ENCODE assay signal across 8 cellular contexts in the genomic region with DNA sequence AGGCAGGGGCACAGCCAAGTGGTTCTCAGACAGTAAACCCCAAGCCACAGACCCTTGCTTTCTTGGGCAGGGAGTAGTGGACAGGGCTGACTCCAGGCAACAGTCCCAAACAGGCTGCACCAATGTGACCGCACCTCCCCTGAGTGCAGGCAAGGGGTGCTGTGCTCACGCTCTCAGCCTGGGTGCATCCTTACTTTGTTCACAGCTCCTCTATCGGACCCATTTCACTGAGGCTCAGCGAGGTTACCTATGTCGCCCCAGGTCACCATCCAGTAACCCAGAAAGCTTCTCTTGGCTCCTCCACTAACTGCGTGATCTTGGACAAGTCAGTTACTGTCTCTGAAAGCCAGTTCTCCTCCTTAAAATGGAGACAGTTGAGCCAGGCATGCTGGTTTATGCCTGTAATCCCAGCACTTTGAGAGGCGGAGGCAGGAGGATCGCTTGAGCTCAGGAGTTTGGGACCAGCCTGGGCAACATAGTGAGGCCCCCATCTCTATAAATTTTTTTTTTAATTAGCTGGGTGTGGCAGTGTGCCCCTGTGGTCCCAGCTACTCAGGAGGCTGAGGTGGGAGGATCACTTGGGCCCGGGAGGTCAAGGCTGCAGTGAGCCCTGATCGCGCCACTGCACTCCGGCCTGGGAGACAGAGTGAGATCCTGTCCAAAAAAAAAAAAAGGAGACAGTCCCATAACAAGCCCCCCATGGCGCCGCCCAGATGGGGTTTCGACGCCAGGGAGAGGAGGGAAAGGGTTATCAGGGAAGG. TPM values are rescaled to one million over a fixed set of nuclear protein-coding genes. Genes with fewer than 3 reads are reported as not detected.
DNase-seq lines count a peak whose midpoint lies in the region; ATAC-seq and TF ChIP-seq lines count a peak whose summit lies in the region.

No MANE protein-coding gene starts in this region.

- no peak overlapping the region for H2BK20ac ChIP-seq in IMR-90 (ENCODE audit: low read depth, low read length)

- peak overlapping the region; percentile 74; the same call in 1 of the 2 replicates for H3K27ac ChIP-seq in IMR-90 (ENCODE audit: insufficient read depth, low read length)
- H3K27ac ChIP-seq in muscle layer of colon (ENCODE audit: low read depth, low read length) = peak overlapping the region; percentile 76

- dilution Hi-C loops in IMR-90 (cut with HindIII; ENCODE audit: low sequenced_read_pairs, unreplicated experiment) = no loop called here

- peaks cover 0 to 13% of the 10 kb centered on the region in 2 experiments; a peak in 2 of 4 replicates for H3K79me1 ChIP-seq in IMR-90 (ENCODE audit: low read depth in 1 of 2, low read length in 2 of 2)

- H2AK5ac ChIP-seq in IMR-90 (ENCODE audit: low read depth, low read length) = peak overlapping the region; percentile 1; the same call in 1 of the 2 replicates

- H2BK15ac ChIP-seq in IMR-90 (ENCODE audit: low read depth, low read length) = no peak overlapping the region

- in situ Hi-C loops in IMR-90 (cut with MboI; ENCODE audit: low sequenced_read_pairs) = no loop called here

- POLR2A ChIA-PET in AG04449 (lab: Yijun Ruan, JAX) (interaction anchor here (0.9 to 1.0 kb wide), 2 partner anchors 13 to 34 kb away, joined by 3 to 4 read pairs; no protein-coding TSS in a partner anchor), IMR-90 (lab: Charles Lee; ENCODE audit: unreplicated experiment) (no interaction called here)

- peak overlapping the region; percentile 99 for H3K4me2 ChIP-seq in IMR-90 (ENCODE audit: low read depth, low read length)

- H2BK120ac ChIP-seq in IMR-90 (ENCODE audit: low read depth, low read length) = no peak overlapping the region

- intact Hi-C loops in IMR-90 (cut with micrococcal nuclease) = no loop called here
- intact Hi-C loops in head of caudate nucleus (cut with DNase I) = no loop called here

- peak overlapping the region; percentile 61; the same call in 1 of the 2 replicates for H3K18ac ChIP-seq in IMR-90 (ENCODE audit: low read depth, low read length)

- ATAC-seq in IMR-90 (ENCODE audit: low read depth) (no peak), HG03139 (IDR thresholded peaks at IDR 0.05; ENCODE audit: unreplicated experiment) (no peak)

- TF ChIP-seq CTCF in AG04449 (IDR thresholded peaks at IDR 0.05; ENCODE audit: insufficient read depth, low read length, missing control alignments) (no peak), IMR-90 (conservative IDR thresholded peaks at IDR 0.05; ENCODE audit: low read depth, low read length) (no peak), cardiac fibroblast (IDR thresholded peaks at IDR 0.05; ENCODE audit: low read depth, low read length) (no peak), GM10266 (IDR thresholded peaks at IDR 0.05; ENCODE audit: control insufficient read depth, insufficient read depth, low read depth, missing control alignments) (no peak)

- CTCF ChIA-PET in AG04449 (lab: Yijun Ruan, JAX) = interaction anchor here (1.2 to 1.6 kb wide), 2 partner anchors 28 to 242 kb away, joined by 3 to 5 read pairs; no protein-coding TSS in a partner anchor
- CTCF ChIA-PET in IMR-90 (lab: Yijun Ruan, JAX) = no interaction called here

- H4K20me1 ChIP-seq in IMR-90 (ENCODE audit: insufficient read depth, low read length) = no peaks in the 10 kb centered on the region

- H3K4me1 ChIP-seq in IMR-90 (ENCODE audit: control insufficient read depth, insufficient read depth, low read length) = peaks cover 8% of the 10 kb centered on the region; the same call in 1 of the 2 replicates
- peaks cover 7% of the 10 kb centered on the region for H3K4me1 ChIP-seq in muscle layer of colon (ENCODE audit: insufficient read depth, low read length)

- peak overlapping the region; percentile 100 for H2AFZ ChIP-seq in IMR-90 (replicated peaks; ENCODE audit: low read length, poor library complexity)

- H4K5ac ChIP-seq in IMR-90 (ENCODE audit: low read depth, low read length) = peak overlapping the region; percentile 88

- no peak for TF ChIP-seq POLR2A in IMR-90 (IDR thresholded peaks at IDR 0.05; ENCODE audit: low read depth, low read length)

- H3K36me3 ChIP-seq in IMR-90 (ENCODE audit: control insufficient read depth, insufficient read depth, low read length) (peaks cover 9% of the 10 kb centered on the region), muscle layer of colon (ENCODE audit: insufficient read depth, low read length) (peaks cover 11% of the 10 kb centered on the region)

- H3K9me1 ChIP-seq in IMR-90 (ENCODE audit: insufficient read depth, low read length) = no peaks in the 10 kb centered on the region; the same call in 1 of the 2 replicates

- H2AK9ac ChIP-seq in IMR-90 (replicated peaks; ENCODE audit: low read depth, low read length, poor library complexity) = peak overlapping the region; percentile 44

- BruUV-seq in IMR-90 (replicated peaks; lab: Mats Ljungman, UMichigan) = no TSS peak

- H3K4me3 ChIP-seq in AG04449 (ENCODE audit: low read depth, low read length) (peak overlapping the region; percentile 96), IMR-90 (ENCODE audit: insufficient read depth, low read depth, low read length) (peak overlapping the region; percentile 67), cardiac fibroblast (replicated peaks in 1 of 2; ENCODE audit: low read depth in 2 of 2, low read length in 2 of 2) (peak overlapping the region; percentile 51 to 99), muscle layer of colon (ENCODE audit: low read depth in 1 of 2, low read length in 2 of 2) (peak overlapping the region; percentile 85 to 88)

- H2BK5ac ChIP-seq in IMR-90 (ENCODE audit: low read depth, low read length, poor library complexity, severe bottlenecking) = no peak overlapping the region

- H3K14ac ChIP-seq in IMR-90 (replicated peaks; ENCODE audit: low read depth, low read length) = no peak overlapping the region

- H3K9me3 ChIP-seq in IMR-90 (ENCODE audit: control insufficient read depth, insufficient read depth, low read length) (peaks cover 5% of the 10 kb centered on the region), muscle layer of colon (ENCODE audit: low read length) (no peaks in the 10 kb centered on the region)

- H3K23ac ChIP-seq in IMR-90 (ENCODE audit: low read depth, low read length) = 0 out of 2 replicates have a peak overlapping the region, but pooled peaks have one; percentile 16

- DNase-seq in AG04449 (ENCODE audit: low read depth, low spot score) (no peak), IMR-90 (no peak), cardiac fibroblast (ENCODE audit: low read depth in 2 of 2) (no peak), GM10266 (ENCODE audit: extremely low spot score) (no peak), head of caudate nucleus (no peak)
- no peak for DNase-seq in stimulated activated CD4-positive, alpha-beta T cell treated with anti-CD3 and anti-CD28 coated beads, Interleukin-4, amount 100 ng/mL, for 1 hour

- no peak overlapping the region for H4K91ac ChIP-seq in IMR-90 (ENCODE audit: insufficient read depth, low read depth, low read length)

- H3K9ac ChIP-seq in IMR-90 (ENCODE audit: low read depth, low read length) = peak overlapping the region; percentile 88
- peak overlapping the region; percentile 61 for H3K9ac ChIP-seq in muscle layer of colon (ENCODE audit: low read length)

- 85% methylated on average over 4 of the region's 16 CpGs; no CpG with 5 or more reads in 1 of the 2 experiments for WGBS in IMR-90 (ENCODE audit: extremely low coverage in 2 of 2, insufficient read length in 1 of 2), 2 experiments

- H3K27me3 ChIP-seq in IMR-90 (ENCODE audit: control insufficient read depth, insufficient read depth, low read length) = peaks cover 14% of the 10 kb centered on the region
- no peaks in the 10 kb centered on the region for H3K27me3 ChIP-seq in muscle layer of colon (ENCODE audit: control insufficient read depth in 1 of 2, insufficient read depth in 2 of 2, low read length in 2 of 2)

- TF ChIP-seq RAD21 in IMR-90 (IDR thresholded peaks at IDR 0.05; ENCODE audit: low read length) = no peak

- peak overlapping the region; percentile 20 to 88; a peak in 3 of 4 replicates for H4K8ac ChIP-seq in IMR-90 (ENCODE audit: low read depth in 2 of 2, low read length in 2 of 2)

- H3K4ac ChIP-seq in IMR-90 (ENCODE audit: low read depth, low read length) = peak overlapping the region; percentile 58

- H3K56ac ChIP-seq in IMR-90 (ENCODE audit: extremely low read depth, insufficient read depth, low read length) = no peak overlapping the region; the same call in 1 of the 2 replicates

TF ChIP-seq in IMR-90, 13 proteins besides CTCF, POLR2A, EP300 and RAD21:
- TF ChIP-seq MAFK (IDR thresholded peaks at IDR 0.05; ENCODE audit: low read depth, low read length) (no peak), NFE2L2 (IDR thresholded peaks at IDR 0.05; ENCODE audit: low read depth, low read length) (no peak), FOS (IDR thresholded peaks at IDR 0.05; ENCODE audit: low read depth, low read length) (no peak), SMC3 (IDR thresholded peaks at IDR 0.05; ENCODE audit: low read depth, low read length) (no peak)

RNA-seq across cellular contexts. Expression of a gene that starts 0.8 kb away (rescaled TPM):
- 11.9 and 13.4 TPM in 2 replicates for total RNA-seq in IMR-90 (2012; rRNA removed)
- 33.8 and 34.1 TPM in 2 replicates for polyA plus RNA-seq in IMR-90 (2012; rRNA removed)
- polyA plus RNA-seq in IMR-90 (2012; cell fraction: cytosol; rRNA removed) = 28.6 and 52.3 TPM in 2 replicates
- 24.9 and 43.8 TPM in 2 replicates for polyA plus RNA-seq in IMR-90 (2012; cell fraction: nucleus; rRNA removed; ENCODE audit: low replicate concordance)
